In genomic region chr15:29822685-29823459, GRCh38 we compare ENCODE assay signal across 8 cellular contexts. TPM values are rescaled to one million over a fixed set of nuclear protein-coding genes. Genes with fewer than 3 reads are reported as not detected.
DNase-seq lines count a peak whose midpoint lies in the region; ATAC-seq and TF ChIP-seq lines count a peak whose summit lies in the region.

No MANE protein-coding gene starts in this region.

- DNase-seq in CD4-positive, alpha-beta memory T cell: no peak
- DNase-seq in amniotic stem cell (lab: John Stamatoyannopoulos, UW) (peak; percentile 43), right atrium auricular region (ENCODE audit: low spot score) (peak; percentile 82), pons (ENCODE audit: low spot score) (peak; percentile 70)

- TF ChIP-seq CTCF in right atrium auricular region (IDR thresholded peaks at IDR 0.05): no peak

- ATAC-seq in HG03196 (IDR thresholded peaks at IDR 0.05; ENCODE audit: unreplicated experiment) (no peak), HG03432 (IDR thresholded peaks at IDR 0.05; ENCODE audit: unreplicated experiment) (no peak), GM21390 (IDR thresholded peaks at IDR 0.05; ENCODE audit: unreplicated experiment) (no peak)

- H3K9ac ChIP-seq in HUES6 (ENCODE audit: low read length): peak overlapping the region; percentile 55

- POLR2A ChIA-PET in CD4-positive, alpha-beta memory T cell (lab: Charles Lee; ENCODE audit: partially characterized antibody): no interaction called here

- H3K27me3 Mint-ChIP-seq in CD4-positive, alpha-beta memory T cell: peaks cover 19 to 24% of the 10 kb centered on the region in 2 donors

- peaks cover 28% of the 10 kb centered on the region for H3K27me3 ChIP-seq in CD4-positive, alpha-beta memory T cell (ENCODE audit: insufficient read depth, low read length)
- H3K27me3 ChIP-seq in HUES6 (ENCODE audit: control insufficient read depth, insufficient read depth, low read length) (peaks cover 5% of the 10 kb centered on the region; the same call in 1 of the 2 replicates), right atrium auricular region (no peaks in the 10 kb centered on the region)

- no peak overlapping the region for H3K4me3 ChIP-seq in CD4-positive, alpha-beta memory T cell (ENCODE audit: low read length in 2 of 2)
- H3K4me3 ChIP-seq in HUES6 (ENCODE audit: low read depth, low read length) (peak overlapping the region; percentile 79), right atrium auricular region (peak overlapping the region; percentile 73)

- peaks cover 0 to 51% (median 32%) of the 10 kb centered on the region in 8 donors for H3K9me3 Mint-ChIP-seq in CD4-positive, alpha-beta memory T cell

- H3K27ac Mint-ChIP-seq in CD4-positive, alpha-beta memory T cell: peak overlapping the region in 3 of 7 donors; percentile 4 to 35 (median 31)

- H3K27ac ChIP-seq in CD4-positive, alpha-beta memory T cell (ENCODE audit: low read depth, low read length): no peak overlapping the region
- no peak overlapping the region; the same call in 1 of the 2 replicates for H3K27ac ChIP-seq in HUES6 (ENCODE audit: low read depth, low read length)
- H3K27ac ChIP-seq in right atrium auricular region: peak overlapping the region; percentile 96 to 98

- intact Hi-C loops in CD4-positive, alpha-beta memory T cell (cut with micrococcal nuclease): no loop called here

- CTCF ChIA-PET in CD4-positive, alpha-beta memory T cell (lab: Charles Lee; ENCODE audit: partially characterized antibody): no interaction called here

- peaks cover 11 to 26% (median 21%) of the 10 kb centered on the region in 4 donors for H3K4me1 Mint-ChIP-seq in CD4-positive, alpha-beta memory T cell

- H3K4me1 ChIP-seq in CD4-positive, alpha-beta memory T cell (ENCODE audit: insufficient read depth, low read length): peaks cover 28% of the 10 kb centered on the region
- H3K4me1 ChIP-seq in HUES6 (ENCODE audit: control insufficient read depth, insufficient read depth, low read length) (peaks cover 10% of the 10 kb centered on the region), right atrium auricular region (peaks cover 0 to 48% of the 10 kb centered on the region in 2 donors)

- H3K9me3 ChIP-seq in CD4-positive, alpha-beta memory T cell (ENCODE audit: control insufficient read depth in 1 of 2, low read length in 2 of 2): no peaks in the 10 kb centered on the region
- H3K9me3 ChIP-seq in HUES6 (ENCODE audit: control insufficient read depth, insufficient read depth, low read depth, low read length) (no peaks in the 10 kb centered on the region), right atrium auricular region (no peaks in the 10 kb centered on the region)

- peak overlapping the region in 7 of 8 donors; percentile 17 to 76 (median 47) for H3K4me3 Mint-ChIP-seq in CD4-positive, alpha-beta memory T cell

- H3K36me3 ChIP-seq in CD4-positive, alpha-beta memory T cell (ENCODE audit: insufficient read depth, low read length): no peaks in the 10 kb centered on the region
- no peaks in the 10 kb centered on the region for H3K36me3 ChIP-seq in HUES6 (ENCODE audit: control insufficient read depth, insufficient read depth, low read length)
- H3K36me3 ChIP-seq in right atrium auricular region: no peaks in the 10 kb centered on the region

- peaks cover 4 to 6% of the 10 kb centered on the region in 2 donors for H3K36me3 Mint-ChIP-seq in CD4-positive, alpha-beta memory T cell

RNA-seq across cellular contexts. Expression of gene TJP1, which starts 0.6 kb away (rescaled TPM):
- not detected for total RNA-seq in CD4-positive, alpha-beta memory T cell
- polyA plus RNA-seq in CD4-positive, alpha-beta memory T cell: not detected
- total RNA-seq in right atrium auricular region: 100 to 1,000 TPM in 1 of 2 donors, 10 to 100 TPM in 1; 86.9 to 110 TPM

Comparison
In these comparisons a context has a peak if more than half of its experiments do, and no peak if none do; other contexts are left out.
1. DNase-seq: peak in amniotic stem cell (single experiment), right atrium auricular region (single experiment) and pons (single experiment); none in CD4-positive, alpha-beta memory T cell (0 of 5).
2. H3K27ac ChIP-seq: peak in right atrium auricular region (2 of 2); none in CD4-positive, alpha-beta memory T cell (single experiment) and HUES6 (single experiment).
3. H3K4me3 ChIP-seq: peak in HUES6 (single experiment) and right atrium auricular region (2 of 2); none in CD4-positive, alpha-beta memory T cell (0 of 2).
4. RNA of gene TJP1, which starts 0.6 kb away (total RNA-seq): 86.9 to 110 TPM in right atrium auricular region; not detected in CD4-positive, alpha-beta memory T cell; every median in the first group is over 10 times any median in the second.